25 cellular contexts compared by ENCODE assay signal in genomic region chr14:96978525-96979272, GRCh38.
A peak's percentile ranks its signal among the peaks of the same experiment; 100 is the strongest.
DNase-seq lines count a peak whose midpoint lies in the region; ATAC-seq and TF ChIP-seq lines count a peak whose summit lies in the region.
"Had no signal": no experiment of that assay in that cellular context is flagged by ENCODE, and none has a peak within 500 bp of the region (broad histone marks: within the 10 kb centered on the region; RNA-seq: fewer than 3 reads in every experiment).

No MANE protein-coding gene starts in this region.

- ATAC-seq in HG03135 (IDR thresholded peaks at IDR 0.05; ENCODE audit: unreplicated experiment) (no peak), GM18519 (IDR thresholded peaks at IDR 0.05; ENCODE audit: low FRiP score, unreplicated experiment) (no peak), GM18870 (IDR thresholded peaks at IDR 0.05; ENCODE audit: unreplicated experiment) (no peak)
- ATAC-seq: A549; activated CD4-positive, alpha-beta T cell treated with anti-CD3 and anti-CD28 coated beads for 36 hours; activated CD8-positive, alpha-beta T cell treated with anti-CD3 and anti-CD28 coated beads, Interleukin-2, amount 10 ng/mL, durations not matched to agents 7 days and 5 days; activated naive CD4-positive, alpha-beta T cell treated with anti-CD3 and anti-CD28 coated beads, Interleukin-2, amount 50 U/mL, for 72 hours; naive thymus-derived CD4-positive, alpha-beta T cell; Panc1; stimulated activated naive CD8-positive, alpha-beta T cell treated with anti-CD3 and anti-CD28 coated beads, Interleukin-15, amount 100 ng/mL, for 72 hours had no signal

- DNase-seq in COLO668 (lab: John Stamatoyannopoulos, UW; ENCODE audit: unreplicated experiment), result peak; percentile 36
- peak; percentile 22 for DNase-seq in HEK293T (ENCODE audit: extremely low spot score)
- DNase-seq in NCI-H1930 (lab: John Stamatoyannopoulos, UW), result peak; percentile 72 to 84
- peak; percentile 58 for DNase-seq in NCI-H69 (lab: John Stamatoyannopoulos, UW)
- no peak for DNase-seq in NK-92 treated with Interleukin-12 subunit alpha and Interleukin-12 subunit beta, amount 100 ng/mL, for 24 hours (lab: John Stamatoyannopoulos, UW)
- DNase-seq: activated CD4-positive, alpha-beta T cell treated with anti-CD3 and anti-CD28 coated beads for 36 hours; activated CD8-positive, alpha-beta T cell treated with anti-CD3 and anti-CD28 coated beads, Interleukin-2, amount 10 ng/mL, durations not matched to agents 7 days and 5 days; activated T-cell treated with anti-CD3 and anti-CD28 coated beads for 4 hours; AML-193; CD4-positive, alpha-beta memory T cell; DND-41; effector CD4-positive, alpha-beta T cell; H9; Kasumi-1; midbrain; naive thymus-derived CD4-positive, alpha-beta T cell; NCI-H226; stimulated activated naive CD8-positive, alpha-beta T cell treated with anti-CD3 and anti-CD28 coated beads, Interleukin-15, amount 100 ng/mL, for 72 hours; thyroid gland had no signal

- CTCF ChIA-PET in HEK293T (lab: Yijun Ruan, JAX), result interaction anchor here (0.6 to 0.7 kb wide), 2 partner anchors 32 to 135 kb away, joined by 3 read pairs; no protein-coding TSS in a partner anchor

- POLR2A ChIA-PET in HEK293T (lab: Yijun Ruan, JAX), result no interaction called here

TF ChIP-seq in HEK293T, 16 proteins besides CTCF, POLR2A, EP300 and RAD21:
- TF ChIP-seq ARNT (IDR thresholded peaks at IDR 0.05), result no peak
TF ChIP-seq in HEK293T: peak in this region for 0.
